In genomic region chr14:55801121-55801520, GRCh38 we compare ENCODE assay signal across 18 cellular contexts.
DNase-seq lines count a peak whose midpoint lies in the region; ATAC-seq and TF ChIP-seq lines count a peak whose summit lies in the region.
"Had no signal": no experiment of that assay in that cellular context is flagged by ENCODE, and none has a peak within 500 bp of the region (broad histone marks: within the 10 kb centered on the region; RNA-seq: fewer than 3 reads in every experiment).

No MANE protein-coding gene starts in this region.

- peaks cover 6% of the 10 kb centered on the region; the same call in 1 of the 2 replicates for H3K9me3 ChIP-seq in HUES64 (ENCODE audit: insufficient read depth, low read depth, low read length)
- H3K9me3 ChIP-seq: HAP-1 had no signal

- no peak for DNase-seq in Calu3
- no peak for DNase-seq in effector memory CD8-positive, alpha-beta T cell
- no peak for DNase-seq in natural killer cell
- no peak for DNase-seq in nucleus accumbens (lab: John Stamatoyannopoulos, UW)
- DNase-seq in GF-D8 (lab: John Stamatoyannopoulos, UW): no peak
- DNase-seq: 8988T; CD8-positive, alpha-beta T cell; DMS 273 treated with DMSO at 0.1 percent for 48 hours; DMS53; DND-41; EL; HFFc6 had no signal

- H3K4me3 ChIP-seq in HUES64 (ENCODE audit: low read length): no peak overlapping the region
- H3K4me3 ChIP-seq: BLaER1 treated with 17β-estradiol and CSF1 and Interleukin-3, amounts not matched to agents 10 nM and 100 nM; HAP-1 had no signal

- no peaks in the 10 kb centered on the region; the same call in 1 of the 2 replicates for H3K36me3 ChIP-seq in HUES64 (ENCODE audit: insufficient read depth, low read length)
- H3K36me3 ChIP-seq: BLaER1 treated with 17β-estradiol and CSF1 and Interleukin-3, amounts not matched to agents 10 nM and 100 nM; HAP-1 had no signal

- peaks cover 15% of the 10 kb centered on the region for H3K36me3 Mint-ChIP-seq in Calu3 (ENCODE audit: insufficient read depth, unreplicated experiment)
- no peaks in the 10 kb centered on the region for H3K36me3 Mint-ChIP-seq in effector memory CD8-positive, alpha-beta T cell (ENCODE audit: insufficient read depth)
- peaks cover 6% of the 10 kb centered on the region for H3K36me3 Mint-ChIP-seq in natural killer cell
- H3K36me3 Mint-ChIP-seq: CD8-positive, alpha-beta T cell had no signal

- H3K9me3 Mint-ChIP-seq in Calu3 (ENCODE audit: low read depth, unreplicated experiment) (no peaks in the 10 kb centered on the region), natural killer cell (peaks cover 4 to 5% of the 10 kb centered on the region in 2 donors)
- peaks cover 0 to 5% of the 10 kb centered on the region in 2 donors for H3K9me3 Mint-ChIP-seq in effector memory CD8-positive, alpha-beta T cell
- H3K9me3 Mint-ChIP-seq: CD8-positive, alpha-beta T cell; HFFc6 had no signal

- TF ChIP-seq CTCF in Calu3 (IDR thresholded peaks at IDR 0.05; ENCODE audit: unreplicated experiment) (no peak), natural killer cell (IDR thresholded peaks at IDR 0.05) (no peak)

- intact Hi-C loops in Calu3 (cut with micrococcal nuclease; ENCODE audit: unreplicated experiment): loop anchor here (5.0 to 10.0 kb wide), 3 partner anchors 69 to 174 kb away; no protein-coding TSS in a partner anchor
- intact Hi-C loops in natural killer cell (cut with micrococcal nuclease): loop anchor here (10.0 kb wide), 2 partner anchors 314 to 466 kb away; partner anchors contain the start of gene PELI2

- H3K4me1 Mint-ChIP-seq in Calu3 (ENCODE audit: low read depth, unreplicated experiment) (peaks cover 80% of the 10 kb centered on the region), natural killer cell (peaks cover 64 to 69% of the 10 kb centered on the region in 2 donors)
- peaks cover 16 to 22% of the 10 kb centered on the region in 2 donors for H3K4me1 Mint-ChIP-seq in effector memory CD8-positive, alpha-beta T cell (ENCODE audit: low read depth in 2 of 2)
- H3K4me1 Mint-ChIP-seq: B cell had no signal

- WGBS in HUES64: no CpG with 5 or more reads among the region's 1 CpG

- H3K27ac Mint-ChIP-seq in Calu3 (ENCODE audit: unreplicated experiment): peak overlapping the region; percentile 87
- peak overlapping the region; percentile 25 to 86 for H3K27ac Mint-ChIP-seq in effector memory CD8-positive, alpha-beta T cell
- H3K27ac Mint-ChIP-seq in natural killer cell: peak overlapping the region; percentile 7 to 88
- H3K27ac Mint-ChIP-seq: B cell; CD8-positive, alpha-beta T cell; HFFc6 had no signal

- H3K27me3 ChIP-seq in HUES64 (ENCODE audit: insufficient read depth, low read length): no peaks in the 10 kb centered on the region
- H3K27me3 ChIP-seq: BLaER1 treated with 17β-estradiol and CSF1 and Interleukin-3, amounts not matched to agents 10 nM and 100 nM had no signal

- no TSS peak for BruUV-seq in Calu3 (replicated peaks; lab: Mats Ljungman, UMichigan)

- CTCF ChIA-PET in Calu3 (lab: Charles Lee): interaction anchor here (1.6 kb wide), 1 partner anchor 25 kb away, joined by 3 read pairs; no protein-coding TSS in a partner anchor

- ATAC-seq in effector memory CD8-positive, alpha-beta T cell (replicated peaks): no peak
- no peak for ATAC-seq in natural killer cell
- no peak for ATAC-seq in GM19452 (IDR thresholded peaks at IDR 0.05; ENCODE audit: unreplicated experiment)
- no peak for ATAC-seq in HG03565 (IDR thresholded peaks at IDR 0.05; ENCODE audit: unreplicated experiment)
- ATAC-seq: CD8-positive, alpha-beta T cell had no signal

- H3K9ac ChIP-seq in HUES64 (ENCODE audit: low read depth, low read length): no peak overlapping the region
- H3K9ac ChIP-seq: BLaER1 treated with 17β-estradiol and CSF1 and Interleukin-3, amounts not matched to agents 10 nM and 100 nM had no signal

- no peak overlapping the region for H3K4me3 Mint-ChIP-seq in Calu3 (ENCODE audit: low read depth, unreplicated experiment)
- no peak overlapping the region for H3K4me3 Mint-ChIP-seq in effector memory CD8-positive, alpha-beta T cell
- H3K4me3 Mint-ChIP-seq in natural killer cell: no peak overlapping the region
- H3K4me3 Mint-ChIP-seq: B cell; CD8-positive, alpha-beta T cell; HFFc6 had no signal

- no peaks in the 10 kb centered on the region for H3K27me3 Mint-ChIP-seq in Calu3 (ENCODE audit: unreplicated experiment)
- H3K27me3 Mint-ChIP-seq in effector memory CD8-positive, alpha-beta T cell: no peaks in the 10 kb centered on the region
- H3K27me3 Mint-ChIP-seq in natural killer cell (ENCODE audit: low read depth in 2 of 2): no peaks in the 10 kb centered on the region
- H3K27me3 Mint-ChIP-seq: B cell had no signal

- peak overlapping the region; percentile 46; the same call in 1 of the 2 replicates for H3K27ac ChIP-seq in HUES64 (ENCODE audit: low read depth, low read length)
- H3K27ac ChIP-seq: BLaER1 treated with 17β-estradiol and CSF1 and Interleukin-3, amounts not matched to agents 10 nM and 100 nM had no signal

- H3K4me1 ChIP-seq in HUES64 (ENCODE audit: insufficient read depth, low read length): peaks cover 36% of the 10 kb centered on the region
